18 cellular contexts compared by ENCODE assay signal in the genomic region with DNA sequence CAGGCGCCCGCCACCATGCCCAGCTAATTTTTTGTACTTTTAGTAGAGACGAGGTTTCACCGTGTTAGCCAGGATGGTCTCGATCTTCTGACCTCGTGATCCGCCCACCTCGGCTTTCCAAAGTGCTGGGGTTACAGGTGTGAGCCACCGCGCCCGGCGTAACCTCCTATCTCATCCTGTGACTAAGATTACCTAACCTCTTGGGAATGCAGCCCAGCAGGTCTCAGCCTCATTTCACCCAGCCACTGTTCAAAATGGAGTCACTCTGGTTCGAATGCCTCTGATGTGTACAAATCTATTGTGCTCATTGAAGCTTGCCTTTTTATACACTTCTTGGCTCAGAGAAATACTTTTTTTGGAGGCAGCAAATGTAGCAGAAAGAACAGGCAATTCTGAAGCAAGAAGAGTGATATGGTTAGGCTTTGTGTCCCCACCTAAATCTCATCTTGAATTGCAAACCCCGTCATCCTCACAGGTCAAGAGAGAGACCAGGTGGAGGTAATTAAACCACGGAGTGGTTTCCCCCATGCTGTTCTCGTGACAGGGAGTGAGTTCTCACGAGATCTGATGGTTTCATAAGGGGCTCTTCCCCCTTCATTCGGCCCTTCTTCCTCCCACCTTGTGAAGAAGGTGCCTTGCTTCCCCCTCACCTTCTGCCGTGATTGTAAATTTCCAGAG.
DNase-seq lines count a peak whose midpoint lies in the region; ATAC-seq and TF ChIP-seq lines count a peak whose summit lies in the region.
"Had no signal": no experiment of that assay in that cellular context is flagged by ENCODE, and none has a peak within 500 bp of the region (broad histone marks: within the 10 kb centered on the region; RNA-seq: fewer than 3 reads in every experiment).

No MANE protein-coding gene starts in this region.

- H3K9me2 ChIP-seq in PC-3 (replicated peaks; ENCODE audit: low read length), result no peaks in the 10 kb centered on the region

- BruUV-seq in PC-3 (replicated peaks; lab: Mats Ljungman, UMichigan), result no TSS peak

- peaks cover 7% of the 10 kb centered on the region for H3F3A ChIP-seq in PC-3 (ENCODE audit: low read length, unreplicated experiment)

- TF ChIP-seq CTCF in PC-3 (conservative IDR thresholded peaks at IDR 0.05; ENCODE audit: low read depth, low read length), result no peak
- TF ChIP-seq CTCF in endodermal cell (conservative IDR thresholded peaks at IDR 0.05), result no peak
- no peak for TF ChIP-seq CTCF in stomach (IDR thresholded peaks at IDR 0.05)

- H3K36me3 ChIP-seq in PC-3 (ENCODE audit: low read depth, low read length) (no peaks in the 10 kb centered on the region), endodermal cell (ENCODE audit: control insufficient read depth, insufficient read depth, low read length) (no peaks in the 10 kb centered on the region), skeletal muscle satellite cell (ENCODE audit: insufficient read depth, low read length) (no peaks in the 10 kb centered on the region), stomach (no peaks in the 10 kb centered on the region)
- H3K36me3 ChIP-seq: esophagus squamous epithelium had no signal

- H3K4me2 ChIP-seq in PC-3 (ENCODE audit: low read length) (peak overlapping the region; percentile 88), skeletal muscle satellite cell (ENCODE audit: low read length) (peak overlapping the region; percentile 76)

- H3K4me1 Mint-ChIP-seq in endodermal cell, result peaks cover 17% of the 10 kb centered on the region

- H3K27ac Mint-ChIP-seq in endodermal cell, result peak overlapping the region; percentile 38
- H3K27ac Mint-ChIP-seq: activated naive CD8-positive, alpha-beta T cell treated with anti-CD3 and anti-CD28 coated beads, Interleukin-2, amount 50 U/mL, for 24 hours; nephron progenitor cell had no signal

- H3K4me3 ChIP-seq in PC-3 (ENCODE audit: low read length), result no peak overlapping the region
- no peak overlapping the region for H3K4me3 ChIP-seq in endodermal cell (ENCODE audit: low read length)
- peak overlapping the region; percentile 25 for H3K4me3 ChIP-seq in skeletal muscle satellite cell (ENCODE audit: low read length)
- no peak overlapping the region for H3K4me3 ChIP-seq in stomach
- H3K4me3 ChIP-seq: esophagus squamous epithelium had no signal

- H3K27ac ChIP-seq in PC-3 (ENCODE audit: low read length), result peak overlapping the region; percentile 98
- no peak overlapping the region for H3K27ac ChIP-seq in endodermal cell (ENCODE audit: low read depth, low read length)
- H3K27ac ChIP-seq in stomach, result peak overlapping the region in 1 of 5 donors; percentile 37
- H3K27ac ChIP-seq: 22Rv1 had no signal

- no peak overlapping the region for H3K4me3 Mint-ChIP-seq in endodermal cell
- H3K4me3 Mint-ChIP-seq: activated naive CD8-positive, alpha-beta T cell treated with anti-CD3 and anti-CD28 coated beads, Interleukin-2, amount 50 U/mL, for 24 hours; nephron progenitor cell had no signal

- no peak for TF ChIP-seq EP300 in stomach (IDR thresholded peaks at IDR 0.05)

- POLR2A ChIA-PET in PC-3 (lab: Charles Lee; ENCODE audit: unreplicated experiment), result no interaction called here

- no peaks in the 10 kb centered on the region for H3K79me2 ChIP-seq in PC-3 (ENCODE audit: low read length)

- H3K9me3 ChIP-seq in PC-3 (ENCODE audit: low read length), result no peaks in the 10 kb centered on the region
- H3K9me3 ChIP-seq in endodermal cell (ENCODE audit: control insufficient read depth, low read length), result peaks cover 10% of the 10 kb centered on the region
- H3K9me3 ChIP-seq in skeletal muscle satellite cell (replicated peaks; ENCODE audit: low read length), result no peaks in the 10 kb centered on the region
- peaks cover 0 to 3% (median 0%) of the 10 kb centered on the region in 4 donors for H3K9me3 ChIP-seq in stomach
- H3K9me3 ChIP-seq: esophagus squamous epithelium had no signal

- WGBS in endodermal cell (ENCODE audit: insufficient coverage in 1 of 2, insufficient read length in 1 of 2), 2 experiments, result 89 to 96% methylated on average over 12 to 19 of the region's 19 CpGs
- WGBS in stomach, 5 donors, result 66 to 87% (median 71%) methylated on average over 18 to 19 of the region's 19 CpGs

- intact Hi-C loops in PC-3 (cut with micrococcal nuclease) (no loop called here), stomach (cut with DNase I; ENCODE audit: low total_unique reads) (no loop called here)

- H3K27me3 Mint-ChIP-seq in endodermal cell (ENCODE audit: insufficient read depth), result peaks cover 5% of the 10 kb centered on the region

- ATAC-seq in PC-3, result no peak
- ATAC-seq: activated naive CD8-positive, alpha-beta T cell treated with anti-CD3 and anti-CD28 coated beads, Interleukin-2, amount 50 U/mL, for 24 hours had no signal

- peaks cover 59% of the 10 kb centered on the region for H3K4me1 ChIP-seq in PC-3 (ENCODE audit: insufficient read depth, low read length)
- H3K4me1 ChIP-seq in endodermal cell (ENCODE audit: control insufficient read depth, insufficient read depth, low read length), result no peaks in the 10 kb centered on the region
- peaks cover 45% of the 10 kb centered on the region for H3K4me1 ChIP-seq in skeletal muscle satellite cell (ENCODE audit: control insufficient read depth, insufficient read depth, low read length)
- peaks cover 0 to 18% (median 7%) of the 10 kb centered on the region in 4 donors for H3K4me1 ChIP-seq in stomach

- no peaks in the 10 kb centered on the region for H4K20me1 ChIP-seq in PC-3 (ENCODE audit: low read length)

- H3K9ac ChIP-seq in PC-3 (ENCODE audit: low read length) (peak overlapping the region; percentile 81), endodermal cell (ENCODE audit: extremely low read depth, low read length, poor library complexity, severe bottlenecking) (no peak overlapping the region), skeletal muscle satellite cell (ENCODE audit: low read depth, low read length) (peak overlapping the region; percentile 60)

- H3K9me3 Mint-ChIP-seq in endodermal cell, result peaks cover 4% of the 10 kb centered on the region

- CTCF ChIA-PET in PC-3 (lab: Charles Lee), result interaction anchor here (0.6 to 2.6 kb wide), 4 partner anchors 43 to 281 kb away, joined by 3 to 14 read pairs (median 8); partner anchors contain the start of gene CHPF

- H3K36me3 Mint-ChIP-seq in endodermal cell (ENCODE audit: low read depth), result no peaks in the 10 kb centered on the region

- TF ChIP-seq POLR2A in stomach (IDR thresholded peaks at IDR 0.05), result no peak

- peak overlapping the region; percentile 74 for H2AFZ ChIP-seq in PC-3 (ENCODE audit: low read length)

- DNase-seq in DMS53 (lab: John Stamatoyannopoulos, UW) (peak; percentile 35), DMS53 treated with DMSO at 0.1 percent for 48 hours (lab: John Stamatoyannopoulos, UW; ENCODE audit: unreplicated experiment) (no peak), PC-3 (peak; percentile 89), endodermal cell (peak; percentile 63), mucosa of gallbladder (ENCODE audit: low spot score) (no peak), stomach (no peak), NCI-H1436 (lab: John Stamatoyannopoulos, UW) (no peak)
- DNase-seq: activated naive CD8-positive, alpha-beta T cell treated with anti-CD3 and anti-CD28 coated beads, Interleukin-2, amount 50 U/mL, for 24 hours; activated T-cell treated with anti-CD3 and anti-CD28 coated beads, Interleukin-2, amount 50 U/mL, for 48 hours; esophagus squamous epithelium; KBM-7; NCI-H146; NCI-H510A treated with DMSO at 0.1 percent for 48 hours; nephron progenitor cell; SHP77 treated with DMSO at 0.1 percent for 48 hours; stimulated activated CD4-positive, alpha-beta T cell treated with anti-CD3 and anti-CD28 coated beads, Interleukin-4, amount 100 ng/mL, for 4 hours had no signal

- H3K27me3 ChIP-seq in PC-3 (ENCODE audit: low read length) (no peaks in the 10 kb centered on the region), endodermal cell (ENCODE audit: control insufficient read depth, insufficient read depth, low read length, poor library complexity, severe bottlenecking) (no peaks in the 10 kb centered on the region), skeletal muscle satellite cell (ENCODE audit: control insufficient read depth, insufficient read depth, low read length) (no peaks in the 10 kb centered on the region), stomach (peaks cover 0 to 7% (median 4%) of the 10 kb centered on the region in 3 donors)

Comparison
In these comparisons a context has a peak if more than half of its experiments do, and no peak if none do; other contexts are left out.
1. DNase-seq: peak in DMS53 (single experiment), PC-3 (single experiment) and endodermal cell (single experiment); none in DMS53 treated with DMSO at 0.1 percent for 48 hours (single experiment), mucosa of gallbladder (single experiment), stomach (single experiment) and NCI-H1436 (single experiment).